ENCODE assay signal across 14 cellular contexts in genomic region chr6:128487746-128488145, GRCh38. TPM values are rescaled to one million over a fixed set of nuclear protein-coding genes. Genes with fewer than 3 reads are reported as not detected.
DNase-seq lines count a peak whose midpoint lies in the region; ATAC-seq and TF ChIP-seq lines count a peak whose summit lies in the region.
"Had no signal": no experiment of that assay in that cellular context is flagged by ENCODE, and none has a peak within 500 bp of the region (broad histone marks: within the 10 kb centered on the region; RNA-seq: fewer than 3 reads in every experiment).

No MANE protein-coding gene starts in this region.

- ATAC-seq in HG02798 (IDR thresholded peaks at IDR 0.05; ENCODE audit: poor library complexity, unreplicated experiment) (peak; percentile 34), foreskin keratinocyte (peak; percentile 89)

- no peak overlapping the region for H3K4me3 Mint-ChIP-seq in activated CD4-positive, alpha-beta T cell treated with anti-CD3 and anti-CD28 coated beads, Interleukin-2, amount 10 ng/mL, durations not matched to agents 7 days and 5 days
- H3K4me3 Mint-ChIP-seq: B cell, naive B cell had no signal

- H3K27ac ChIP-seq in brain microvascular endothelial cell (peak overlapping the region; percentile 29), foreskin keratinocyte (peak overlapping the region; percentile 56), temporal lobe (ENCODE audit: low read depth, low read length) (peak overlapping the region; percentile 3)
- H3K27ac ChIP-seq: suprapubic skin had no signal

- H3K27me3 ChIP-seq in brain microvascular endothelial cell (replicated peaks) (no peaks in the 10 kb centered on the region), foreskin keratinocyte (no peaks in the 10 kb centered on the region)
- H3K27me3 ChIP-seq: suprapubic skin had no signal

- TF ChIP-seq CTCF in brain microvascular endothelial cell (IDR thresholded peaks at IDR 0.05; ENCODE audit: low read depth, low read length, missing control alignments) (no peak), foreskin keratinocyte (conservative IDR thresholded peaks at IDR 0.05) (no peak)

- no peaks in the 10 kb centered on the region for H3K9me3 Mint-ChIP-seq in activated CD4-positive, alpha-beta T cell treated with anti-CD3 and anti-CD28 coated beads, Interleukin-2, amount 10 ng/mL, durations not matched to agents 7 days and 5 days

- H3K27me3 Mint-ChIP-seq in activated CD4-positive, alpha-beta T cell treated with anti-CD3 and anti-CD28 coated beads, Interleukin-2, amount 10 ng/mL, durations not matched to agents 7 days and 5 days = peaks cover 3% of the 10 kb centered on the region
- H3K27me3 Mint-ChIP-seq: B cell had no signal

- H3K27ac Mint-ChIP-seq in activated CD4-positive, alpha-beta T cell treated with anti-CD3 and anti-CD28 coated beads, Interleukin-2, amount 10 ng/mL, durations not matched to agents 7 days and 5 days = no peak overlapping the region
- H3K27ac Mint-ChIP-seq: B cell, naive B cell had no signal

- no peaks in the 10 kb centered on the region for H3K36me3 Mint-ChIP-seq in activated CD4-positive, alpha-beta T cell treated with anti-CD3 and anti-CD28 coated beads, Interleukin-2, amount 10 ng/mL, durations not matched to agents 7 days and 5 days (ENCODE audit: low read depth)
- H3K36me3 Mint-ChIP-seq: naive B cell had no signal

- H3K4me1 Mint-ChIP-seq in activated CD4-positive, alpha-beta T cell treated with anti-CD3 and anti-CD28 coated beads, Interleukin-2, amount 10 ng/mL, durations not matched to agents 7 days and 5 days = peaks cover 9% of the 10 kb centered on the region
- H3K4me1 Mint-ChIP-seq: B cell had no signal

- POLR2A ChIA-PET in activated CD4-positive, alpha-beta T cell treated with anti-CD3 and anti-CD28 coated beads, Interleukin-2, amount 10 ng/mL, durations not matched to agents 7 days and 5 days (lab: Charles Lee) = no interaction called here

- no peak overlapping the region for H3K4me3 ChIP-seq in brain microvascular endothelial cell (ENCODE audit: low read depth, low read length)
- H3K4me3 ChIP-seq: lung, suprapubic skin had no signal

- in situ Hi-C loops in brain microvascular endothelial cell (cut with HindIII; ENCODE audit: low pct_ligation_motif_present, low sequenced_read_pairs) = no loop called here

- TF ChIP-seq POLR2A in erythroblast (IDR thresholded peaks at IDR 0.05; ENCODE audit: low read length) = no peak

- no peaks in the 10 kb centered on the region for H3K36me3 ChIP-seq in brain microvascular endothelial cell (replicated peaks)
- H3K36me3 ChIP-seq: suprapubic skin had no signal

- CTCF ChIA-PET in activated CD4-positive, alpha-beta T cell treated with anti-CD3 and anti-CD28 coated beads, Interleukin-2, amount 10 ng/mL, durations not matched to agents 7 days and 5 days (lab: Charles Lee) = no interaction called here

- DNase-seq in brain microvascular endothelial cell = peak; percentile 71
- DNase-seq in foreskin keratinocyte = peak; percentile 54 to 85
- no peak for DNase-seq in erythroblast (lab: John Stamatoyannopoulos, UW)
- no peak for DNase-seq in DMS53 treated with DMSO at 0.1 percent for 48 hours (lab: John Stamatoyannopoulos, UW; ENCODE audit: unreplicated experiment)
- no peak for DNase-seq in activated CD4-positive, alpha-beta T cell treated with anti-CD3 and anti-CD28 coated beads, Interleukin-2, amount 10 ng/mL, durations not matched to agents 7 days and 5 days
- DNase-seq: activated CD4-positive, alpha-beta T cell treated with anti-CD3 and anti-CD28 coated beads, Interleukin-2, amount 50 U/mL, for 1 hour; cortex of kidney; naive B cell; stimulated activated CD8-positive, alpha-beta memory T cell treated with anti-CD3 and anti-CD28 coated beads, Interleukin-4, amount 100 ng/mL, for 48 hours had no signal

- peaks cover 42% of the 10 kb centered on the region for H3K4me1 ChIP-seq in foreskin keratinocyte

RNA-seq across cellular contexts. Expression of gene PTPRK, which starts 32.7 kb away (rescaled TPM):
- 89.8 and 177 TPM in 2 replicates for total RNA-seq in foreskin keratinocyte
- 19.4 and 31.1 TPM in 2 replicates for polyA plus RNA-seq in foreskin keratinocyte
- total RNA-seq in temporal lobe = 127 TPM
- total RNA-seq in activated CD4-positive, alpha-beta T cell treated with anti-CD3 and anti-CD28 coated beads, Interleukin-2, amount 10 ng/mL, durations not matched to agents 7 days and 5 days = 1 to 10 TPM; 1.7 to 2.5 TPM

Comparison
In these comparisons a context has a peak if more than half of its experiments do, and no peak if none do; other contexts are left out.
1. DNase-seq: peak in brain microvascular endothelial cell (single experiment) and foreskin keratinocyte (2 of 2); none in erythroblast (0 of 2), DMS53 treated with DMSO at 0.1 percent for 48 hours (single experiment) and activated CD4-positive, alpha-beta T cell treated with anti-CD3 and anti-CD28 coated beads, Interleukin-2, amount 10 ng/mL, durations not matched to agents 7 days and 5 days (single experiment).
2. H3K27ac ChIP-seq: peak in every context shown above with its lines; median percentile 56 in foreskin keratinocyte; 29 in brain microvascular endothelial cell; 3 in temporal lobe.
3. RNA of gene PTPRK, which starts 32.7 kb away (total RNA-seq): 127 TPM in temporal lobe (single experiment) and 89.8 to 177 TPM in foreskin keratinocyte; 1.7 to 2.5 TPM in activated CD4-positive, alpha-beta T cell treated with anti-CD3 and anti-CD28 coated beads, Interleukin-2, amount 10 ng/mL, durations not matched to agents 7 days and 5 days; every median in the first group is over 10 times any median in the second.